2 cellular contexts compared by ENCODE assay signal in genomic region chr13:113076681-113077401, GRCh38.
TF ChIP-seq lines count a peak whose summit lies in the region.

No MANE protein-coding gene starts in this region.

TF ChIP-seq in K562, 482 proteins besides CTCF, POLR2A, EP300 and RAD21 (continues in another document):
- TF ChIP-seq MAX (CRISPR knock-in tag; IDR thresholded peaks at IDR 0.05) (peak; percentile 59; the same call in 1 of the 2 replicates), STAT5B (CRISPR knock-in tag; IDR thresholded peaks at IDR 0.05) (no peak), ZNF395 (CRISPR knock-in tag; IDR thresholded peaks at IDR 0.05) (no peak), BHLHE40 (IDR thresholded peaks at IDR 0.05; ENCODE audit: low read length) (peak; percentile 52), OTX1 (CRISPR knock-in tag; IDR thresholded peaks at IDR 0.05) (no peak), E2F8 (IDR thresholded peaks at IDR 0.05; ENCODE audit: low read depth, partially characterized antibody) (no peak)

TF ChIP-seq in HepG2, 621 proteins besides CTCF, POLR2A, EP300 and RAD21:
- peak; percentile 6 for TF ChIP-seq AGO2 (optimal IDR thresholded peaks at IDR 0.05; ENCODE audit: low read depth, low read length)
- no peak for TF ChIP-seq ARNT (IDR thresholded peaks at IDR 0.05)
TF ChIP-seq in HepG2: peak in this region for 1.
